Comparison of ENCODE assay signal across 8 cellular contexts in genomic region chr19:40523322-40524047, GRCh38. TPM values are rescaled to one million over a fixed set of nuclear protein-coding genes. Genes with fewer than 3 reads are reported as not detected.
DNase-seq lines count a peak whose midpoint lies in the region; ATAC-seq and TF ChIP-seq lines count a peak whose summit lies in the region.

No MANE protein-coding gene starts in this region.

- ATAC-seq in left cardiac atrium: peak; percentile 58 to 61
- ATAC-seq in GM21717 (IDR thresholded peaks at IDR 0.05; ENCODE audit: unreplicated experiment): no peak
- ATAC-seq in HG03025 (IDR thresholded peaks at IDR 0.05; ENCODE audit: low FRiP score, unreplicated experiment): no peak

- no peak overlapping the region for H3K4me3 ChIP-seq in spleen

- no peaks in the 10 kb centered on the region for H3K9me3 ChIP-seq in spleen

- H3K27me3 ChIP-seq in spleen (replicated peaks in 1 of 7): peaks cover 0 to 49% (median 16%) of the 10 kb centered on the region in 7 donors

- intact Hi-C loops in left cardiac atrium (cut with DNase I): loop anchor here (10.0 kb wide), 2 partner anchors 71 to 219 kb away; no protein-coding TSS in a partner anchor
- intact Hi-C loops in spleen (cut with DNase I; ENCODE audit: low total_unique reads): no loop called here

- peaks cover 0 to 11% (median 5%) of the 10 kb centered on the region in 6 donors for H3K4me1 ChIP-seq in spleen

- DNase-seq in Daoy (ENCODE audit: low read depth) (peak; percentile 82), LoVo (ENCODE audit: low spot score) (peak; percentile 85), RPMI7951 (ENCODE audit: low read depth) (peak; percentile 57), left cardiac atrium (peak; percentile 45), spleen (peak; percentile 82)
- DNase-seq in activated naive CD4-positive, alpha-beta T cell treated with anti-CD3 and anti-CD28 coated beads, Interleukin-2, amount 50 U/mL, for 16 hours: peak; percentile 33

- H3K36me3 ChIP-seq in spleen: no peaks in the 10 kb centered on the region

- no peak for TF ChIP-seq POLR2A in spleen (IDR thresholded peaks at IDR 0.05)

- no peak overlapping the region for H3K27ac ChIP-seq in spleen

- 40 to 71% (median 44%) methylated on average over 11 to 17 of the region's 17 CpGs for WGBS in spleen, 5 donors

- TF ChIP-seq CTCF in spleen (IDR thresholded peaks at IDR 0.05 in 8 of 11, conservative IDR thresholded peaks at IDR 0.05 in 3 of 11): peak in 9 of 11 experiments; percentile 9 to 61 (median 40)

RNA-seq across cellular contexts. Expression of gene SHKBP1, which starts 53.2 kb away (rescaled TPM):
- total RNA-seq in Daoy (2014; rRNA removed; shearing (Covaris generic)): 40.6 and 134 TPM in 2 replicates
- total RNA-seq in RPMI7951 (2014; rRNA removed; shearing (Covaris generic)): 31.0 and 33.3 TPM in 2 replicates
- total RNA-seq in left cardiac atrium (10 to 100 TPM; 23.5 to 24.4 TPM), spleen (100 to 1,000 TPM; 127 to 282 (median 151) TPM)
- polyA plus RNA-seq in spleen: 100 to 1,000 TPM; 102 to 164 (median 152) TPM

RNA-seq across cellular contexts. Expression of gene SPTBN4, which starts 56.7 kb away (rescaled TPM):
- 0.15 and 1.5 TPM in 2 replicates for total RNA-seq in Daoy (2014; rRNA removed; shearing (Covaris generic))
- total RNA-seq in RPMI7951 (2014; rRNA removed; shearing (Covaris generic)): 0.84 and 2.9 TPM in 2 replicates
- total RNA-seq in left cardiac atrium: 1 to 10 TPM; 3.4 to 4.8 TPM
- 1 to 10 TPM in 3 of 7 donors, under 1 TPM in 4; 0.32 to 2.3 (median 0.85) TPM for total RNA-seq in spleen
- under 1 TPM; 0.30 to 0.61 (median 0.35) TPM for polyA plus RNA-seq in spleen

RNA-seq across cellular contexts. Expression of gene BLVRB, which starts 57.9 kb away (rescaled TPM):
- total RNA-seq in Daoy (2014; rRNA removed; shearing (Covaris generic)): 49.4 and 52.4 TPM in 2 replicates
- 77.4 and 101 TPM in 2 replicates for total RNA-seq in RPMI7951 (2014; rRNA removed; shearing (Covaris generic))
- total RNA-seq in left cardiac atrium (100 to 1,000 TPM in 1 of 2 donors, 10 to 100 TPM in 1; 72.7 to 112 TPM), spleen (100 to 1,000 TPM in 6 of 7 donors, 10 to 100 TPM in 1; 92.3 to 243 (median 179) TPM)
- 100 to 1,000 TPM in 2 of 3 donors, 10 to 100 TPM in 1; 90.6 to 215 (median 136) TPM for polyA plus RNA-seq in spleen

Comparison
In these comparisons a context has a peak if more than half of its experiments do, and no peak if none do; other contexts are left out.
1. DNase-seq: peak in every context shown above with its lines; median percentile 85 in LoVo; 82 in Daoy; 82 in spleen; 57 in RPMI7951; 45 in left cardiac atrium; 33 in activated naive CD4-positive, alpha-beta T cell treated with anti-CD3 and anti-CD28 coated beads, Interleukin-2, amount 50 U/mL, for 16 hours.
2. ATAC-seq: peak in left cardiac atrium (2 of 2); none in GM21717 (single experiment) and HG03025 (single experiment).